Comparison of ENCODE assay signal across 8 cellular contexts in genomic region chr21:35940074-35940927, GRCh38.
DNase-seq lines count a peak whose midpoint lies in the region; ATAC-seq, FAIRE-seq and TF ChIP-seq lines count a peak whose summit lies in the region.

No MANE protein-coding gene starts in this region.

- H4K20me1 ChIP-seq in KMS-11 (ENCODE audit: insufficient read depth) (no peaks in the 10 kb centered on the region), OCI-LY1 (ENCODE audit: insufficient read depth, low read length) (no peaks in the 10 kb centered on the region)

- H3K79me2 ChIP-seq in KMS-11 (ENCODE audit: insufficient read depth, low read depth) (no peaks in the 10 kb centered on the region), OCI-LY1 (ENCODE audit: insufficient read depth, low read length) (no peaks in the 10 kb centered on the region)

- no peaks in the 10 kb centered on the region for H3F3A ChIP-seq in OCI-LY1 (ENCODE audit: insufficient read depth, low read length)

- H2AFZ ChIP-seq in KMS-11 (ENCODE audit: low read depth) (no peak overlapping the region), OCI-LY1 (ENCODE audit: low read length) (no peak overlapping the region)

- peak; percentile 90 to 95 for TF ChIP-seq RAD21 in liver (IDR thresholded peaks at IDR 0.05)

- H3K4me3 Mint-ChIP-seq in activated CD4-positive, alpha-beta memory T cell treated with anti-CD3 and anti-CD28 coated beads, Interleukin-2, amount 10 ng/mL, durations not matched to agents 7 days and 5 days, result no peak overlapping the region

- H3K9ac ChIP-seq in KMS-11, result no peak overlapping the region
- H3K9ac ChIP-seq in OCI-LY1 (ENCODE audit: low read length), result no peak overlapping the region
- no peak overlapping the region for H3K9ac ChIP-seq in liver (ENCODE audit: low read depth in 1 of 2, low read length in 2 of 2)

- no peak overlapping the region for H3K27ac ChIP-seq in KMS-11
- H3K27ac ChIP-seq in OCI-LY1 (ENCODE audit: low read depth, low read length, poor library complexity, severe bottlenecking), result no peak overlapping the region
- H3K27ac ChIP-seq in liver (ENCODE audit: low read depth in 1 of 2, low read length in 2 of 2), result no peak overlapping the region

- no peak for ATAC-seq in HG03159 (IDR thresholded peaks at IDR 0.05; ENCODE audit: unreplicated experiment)

- TF ChIP-seq CTCF in KMS-11 (conservative IDR thresholded peaks at IDR 0.05; ENCODE audit: low read depth, low read length) (peak; percentile 43; the same call in 1 of the 2 replicates), OCI-LY1 (IDR thresholded peaks at IDR 0.05; ENCODE audit: low read length) (peak; percentile 37; the same call in 1 of the 2 replicates), choroid plexus epithelial cell (conservative IDR thresholded peaks at IDR 0.05; ENCODE audit: low read depth, low read length) (peak; percentile 81), liver (IDR thresholded peaks at IDR 0.05; ENCODE audit: low read depth, low read length, missing input control) (peak; percentile 53)

- H3K27me3 ChIP-seq in KMS-11 (ENCODE audit: insufficient read depth, low read depth) (no peaks in the 10 kb centered on the region), OCI-LY1 (ENCODE audit: insufficient read depth, low read length) (no peaks in the 10 kb centered on the region), liver (ENCODE audit: control insufficient read depth in 4 of 4, insufficient read depth in 4 of 4, low read length in 3 of 4) (peaks cover 0 to 5% (median 0%) of the 10 kb centered on the region in 4 donors)

- 27% methylated on average over 11 of the region's 11 CpGs for WGBS in liver

- H3K36me3 Mint-ChIP-seq in activated CD4-positive, alpha-beta memory T cell treated with anti-CD3 and anti-CD28 coated beads, Interleukin-2, amount 10 ng/mL, durations not matched to agents 7 days and 5 days (ENCODE audit: low read depth), result no peaks in the 10 kb centered on the region

- no peak overlapping the region for H3K4me2 ChIP-seq in KMS-11
- no peak overlapping the region for H3K4me2 ChIP-seq in OCI-LY1 (ENCODE audit: low read length)

- H3K4me3 ChIP-seq in KMS-11 (IDR thresholded peaks at IDR 0.05; ENCODE audit: insufficient read depth, low read depth, low read length) (no peak overlapping the region), OCI-LY1 (ENCODE audit: low read depth, low read length, poor library complexity, severe bottlenecking) (no peak overlapping the region), choroid plexus epithelial cell (ENCODE audit: low read depth, low read length) (no peak overlapping the region), liver (ENCODE audit: low read depth in 1 of 3, low read length in 3 of 3) (no peak overlapping the region)

- CTCF ChIA-PET in activated CD4-positive, alpha-beta memory T cell treated with anti-CD3 and anti-CD28 coated beads, Interleukin-2, amount 10 ng/mL, durations not matched to agents 7 days and 5 days (lab: Charles Lee), result interaction anchor here (1.0 kb wide), 1 partner anchor 46 kb away, joined by 3 read pairs; no protein-coding TSS in a partner anchor

- POLR2A ChIA-PET in activated CD4-positive, alpha-beta memory T cell treated with anti-CD3 and anti-CD28 coated beads, Interleukin-2, amount 10 ng/mL, durations not matched to agents 7 days and 5 days (lab: Charles Lee), result no interaction called here

- peak; percentile 48 for DNase-seq in DMS79 (lab: John Stamatoyannopoulos, UW)
- DNase-seq in choroid plexus epithelial cell (ENCODE audit: low read depth), result peak; percentile 88
- peak; percentile 42 for DNase-seq in urothelium cell line (ENCODE audit: low spot score)
- no peak for DNase-seq in activated CD4-positive, alpha-beta memory T cell treated with anti-CD3 and anti-CD28 coated beads, Interleukin-2, amount 10 ng/mL, durations not matched to agents 7 days and 5 days

- H3K9me3 ChIP-seq in OCI-LY1 (ENCODE audit: low read length), result no peaks in the 10 kb centered on the region
- no peaks in the 10 kb centered on the region for H3K9me3 ChIP-seq in liver (ENCODE audit: control insufficient read depth in 4 of 4, low read length in 3 of 4)

- no peaks in the 10 kb centered on the region for H3K4me1 Mint-ChIP-seq in activated CD4-positive, alpha-beta memory T cell treated with anti-CD3 and anti-CD28 coated beads, Interleukin-2, amount 10 ng/mL, durations not matched to agents 7 days and 5 days

- no peaks in the 10 kb centered on the region for H3K9me2 ChIP-seq in OCI-LY1 (ENCODE audit: low read depth, low read length)

- H3K4me1 ChIP-seq in KMS-11 (ENCODE audit: low read depth, poor library complexity, severe bottlenecking) (no peaks in the 10 kb centered on the region), OCI-LY1 (ENCODE audit: insufficient read depth, low read length, severe bottlenecking) (no peaks in the 10 kb centered on the region), liver (ENCODE audit: control insufficient read depth in 4 of 4, insufficient read depth in 4 of 4, low read length in 3 of 4) (no peaks in the 10 kb centered on the region)

- H3K27ac Mint-ChIP-seq in activated CD4-positive, alpha-beta memory T cell treated with anti-CD3 and anti-CD28 coated beads, Interleukin-2, amount 10 ng/mL, durations not matched to agents 7 days and 5 days, result no peak overlapping the region

- no peaks in the 10 kb centered on the region for H3K36me3 ChIP-seq in KMS-11 (ENCODE audit: insufficient read depth)
- no peaks in the 10 kb centered on the region for H3K36me3 ChIP-seq in OCI-LY1 (ENCODE audit: insufficient read depth, low read length)
- H3K36me3 ChIP-seq in liver (ENCODE audit: control insufficient read depth in 4 of 4, insufficient read depth in 3 of 4, low read depth in 1 of 4, low read length in 3 of 4), result no peaks in the 10 kb centered on the region

- H3K9me3 Mint-ChIP-seq in activated CD4-positive, alpha-beta memory T cell treated with anti-CD3 and anti-CD28 coated beads, Interleukin-2, amount 10 ng/mL, durations not matched to agents 7 days and 5 days, result no peaks in the 10 kb centered on the region

- no peak for FAIRE-seq in urothelium cell line (lab: Jason Lieb, UNC)

- peaks cover 10% of the 10 kb centered on the region for H3K27me3 Mint-ChIP-seq in activated CD4-positive, alpha-beta memory T cell treated with anti-CD3 and anti-CD28 coated beads, Interleukin-2, amount 10 ng/mL, durations not matched to agents 7 days and 5 days

TF ChIP-seq in liver, 16 proteins besides CTCF, POLR2A, EP300 and RAD21:
- no peak for TF ChIP-seq FOXA2 (IDR thresholded peaks at IDR 0.05)
- TF ChIP-seq YY1 (IDR thresholded peaks at IDR 0.05), result peak; percentile 63
TF ChIP-seq in liver: peak in this region for 1.
